27 cellular contexts compared by ENCODE assay signal in the genomic region with DNA sequence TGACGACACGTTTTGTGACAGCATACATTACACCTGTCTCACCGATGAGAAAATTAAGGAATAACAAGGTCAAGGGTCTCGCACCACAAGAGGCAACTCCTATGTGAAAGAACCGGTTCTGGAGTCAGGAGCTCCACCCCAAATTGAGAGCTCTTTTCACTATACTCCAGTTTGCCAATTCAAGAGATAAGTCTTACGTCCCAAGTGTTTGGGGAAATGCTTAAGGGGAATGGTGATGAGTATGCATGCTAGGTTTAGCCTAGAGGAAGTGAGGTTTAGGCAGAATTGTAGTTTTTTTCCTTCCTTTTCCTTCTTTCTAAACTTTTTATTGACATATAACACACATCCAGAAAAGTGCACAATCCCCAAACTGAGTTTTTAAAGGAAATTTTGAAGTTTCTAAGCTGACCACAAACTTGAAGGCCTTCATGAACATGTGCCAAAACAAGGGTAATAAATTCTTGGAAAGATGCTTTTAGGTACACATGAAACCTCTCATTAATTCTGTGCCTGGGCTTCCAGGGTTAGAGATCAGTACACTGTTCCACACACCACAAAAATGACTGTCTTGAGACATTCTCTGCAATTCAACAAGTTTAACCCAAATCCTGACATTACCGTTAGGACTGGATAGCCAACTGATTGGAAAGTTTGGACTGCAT.
"Had no signal": no experiment of that assay in that cellular context is flagged by ENCODE, and none has a peak within 500 bp of the region (broad histone marks: within the 10 kb centered on the region; RNA-seq: fewer than 3 reads in every experiment).

No MANE protein-coding gene starts in this region.

- H3K4me1 ChIP-seq: colonic mucosa, foreskin keratinocyte, gastroesophageal sphincter, heart left ventricle, psoas muscle, sigmoid colon, stomach, thyroid gland had no signal

- H3K4me2 ChIP-seq: hepatocyte had no signal

- H3K9me3 ChIP-seq: colonic mucosa, esophagus muscularis mucosa, gastroesophageal sphincter, ovary, psoas muscle, sigmoid colon, stomach, thyroid gland had no signal

- H2AFZ ChIP-seq: hepatocyte had no signal

- H3K79me2 ChIP-seq: hepatocyte had no signal

- H3K36me3 ChIP-seq: colonic mucosa, esophagus muscularis mucosa, gastroesophageal sphincter, heart left ventricle, ovary, sigmoid colon, stomach, thyroid gland had no signal

- H3K27ac ChIP-seq: colonic mucosa, esophagus muscularis mucosa, foreskin keratinocyte, gastroesophageal sphincter, heart left ventricle, hepatocyte, ovary, psoas muscle, sigmoid colon, stomach, thyroid gland had no signal

- H3K27me3 ChIP-seq: colonic mucosa, esophagus muscularis mucosa, foreskin keratinocyte, gastroesophageal sphincter, heart left ventricle, hepatocyte, ovary, sigmoid colon, stomach, thyroid gland had no signal

- H3K4me3 ChIP-seq: colonic mucosa, esophagus muscularis mucosa, gastroesophageal sphincter, heart left ventricle, hepatocyte, ovary, psoas muscle, sigmoid colon, stomach, thyroid gland had no signal

- DNase-seq: colonic mucosa; effector memory CD4-positive, alpha-beta T cell; foreskin keratinocyte; heart left ventricle; kidney; mammary epithelial cell; mesendoderm; midbrain; naive thymus-derived CD4-positive, alpha-beta T cell; nephron progenitor cell; nucleus accumbens; ovary; posterior cingulate gyrus; psoas muscle; right cardiac atrium; sigmoid colon; small intestine; stimulated activated CD4-positive, alpha-beta T cell treated with anti-CD3 and anti-CD28 coated beads, Interleukin-15, amount 100 ng/mL, for 24 hours; stimulated activated CD4-positive, alpha-beta T cell treated with anti-CD3 and anti-CD28 coated beads, Interleukin-4, amount 100 ng/mL, for 1 hour; stimulated activated CD8-positive, alpha-beta memory T cell treated with anti-CD3 and anti-CD28 coated beads, Interleukin-4, amount 100 ng/mL, for 48 hours; stimulated activated naive CD4-positive, alpha-beta T cell treated with Interleukin-2 at 50 U/mL for 16 hours; stomach; thyroid gland; trophoblast cell had no signal
